In the genomic region with DNA sequence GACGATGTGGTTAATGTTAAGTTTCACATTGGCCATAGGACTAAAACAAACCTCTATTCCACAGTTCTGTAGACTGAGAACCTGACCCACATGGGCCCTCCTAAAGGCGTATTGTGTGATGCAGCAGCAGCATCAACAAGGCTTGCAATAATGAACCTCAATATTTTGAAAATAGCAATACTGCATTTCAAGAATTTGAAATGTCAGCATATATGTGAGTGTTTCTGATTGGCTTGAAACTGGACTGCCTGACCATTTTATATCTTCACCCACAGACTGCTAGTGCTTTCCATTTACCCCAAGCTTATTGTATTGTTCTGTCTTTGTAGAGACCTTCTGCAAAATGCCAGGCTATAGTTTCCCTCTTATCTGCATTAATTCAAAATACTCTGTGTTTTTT, we compare ENCODE assay signal across 34 cellular contexts.
"Had no signal": no experiment of that assay in that cellular context is flagged by ENCODE, and none has a peak within 500 bp of the region (broad histone marks: within the 10 kb centered on the region; RNA-seq: fewer than 3 reads in every experiment).

No MANE protein-coding gene starts in this region.

- H3K9me3 ChIP-seq: adrenal gland, ascending aorta, body of pancreas, breast epithelium had no signal

- FAIRE-seq: astrocyte, bronchial epithelial cell had no signal

- H3K36me3 ChIP-seq: adrenal gland, ascending aorta, brain microvascular endothelial cell, breast epithelium, cardiac muscle cell had no signal

- H3K27me3 ChIP-seq: adrenal gland, ascending aorta, body of pancreas, brain microvascular endothelial cell, breast epithelium had no signal

- ATAC-seq: activated naive CD4-positive, alpha-beta T cell treated with anti-CD3 and anti-CD28 coated beads, Interleukin-2, amount 50 U/mL, for 72 hours; activated naive CD8-positive, alpha-beta T cell treated with anti-CD3 and anti-CD28 coated beads, Interleukin-2, amount 50 U/mL, for 24 hours; activated T-cell treated with anti-CD3 and anti-CD28 coated beads, Interleukin-2, amount 50 U/mL, for 4 hours; activated T-cell treated with anti-CD3 and anti-CD28 coated beads, Interleukin-2, amount 50 U/mL, for 72 hours; activated T-helper 17 cell treated with anti-CD3 and anti-CD28 coated beads, Interleukin-2, amount 50 U/mL, for 72 hours; body of pancreas had no signal

- H3K4me3 ChIP-seq: adrenal gland, ascending aorta, body of pancreas, breast epithelium, cardiac muscle cell had no signal

- H3K4me1 ChIP-seq: ascending aorta, body of pancreas, breast epithelium had no signal

- DNase-seq: activated effector memory CD4-positive, alpha-beta T cell treated with anti-CD3 and anti-CD28 coated beads, Interleukin-2, amount 50 U/mL, for 16 hours; activated effector memory CD4-positive, alpha-beta T cell treated with Interleukin-2 at 50 U/mL for 16 hours; activated gamma-delta T cell; activated gamma-delta T cell treated with Interleukin-2 at 50 U/mL for 16 hours; activated naive CD4-positive, alpha-beta T cell; activated naive CD4-positive, alpha-beta T cell treated with anti-CD3 and anti-CD28 coated beads for 36 hours; activated naive CD4-positive, alpha-beta T cell treated with anti-CD3 and anti-CD28 coated beads, Interleukin-2, amount 10 ng/mL, durations not matched to agents 7 days and 5 days; activated naive CD4-positive, alpha-beta T cell treated with anti-CD3 and anti-CD28 coated beads, Interleukin-2, amount 50 U/mL, for 16 hours; activated naive CD4-positive, alpha-beta T cell treated with Interleukin-2 at 50 U/mL for 16 hours; activated naive CD8-positive, alpha-beta T cell treated with anti-CD3 and anti-CD28 coated beads for 36 hours; activated naive CD8-positive, alpha-beta T cell treated with anti-CD3 and anti-CD28 coated beads, Interleukin-2, amount 10 ng/mL, durations not matched to agents 7 days and 5 days; activated naive CD8-positive, alpha-beta T cell treated with anti-CD3 and anti-CD28 coated beads, Interleukin-2, amount 50 U/mL, for 24 hours; activated T-cell treated with anti-CD3 and anti-CD28 coated beads, Interleukin-2, amount 50 U/mL, for 1 hour; activated T-cell treated with anti-CD3 and anti-CD28 coated beads, Interleukin-2, amount 50 U/mL, for 24 hours; activated T-cell treated with anti-CD3 and anti-CD28 coated beads, Interleukin-2, amount 50 U/mL, for 4 hours; activated T-cell treated with anti-CD3 and anti-CD28 coated beads, Interleukin-2, amount 50 U/mL, for 48 hours; activated T-cell treated with anti-CD3 and anti-CD28 coated beads, Interleukin-2, amount 50 U/mL, for 72 hours; adrenal gland; amniotic stem cell; amygdala; anterior cingulate cortex; aorta; body of pancreas; brain microvascular endothelial cell; caudate nucleus; central memory CD4-positive, alpha-beta T cell; cerebellar nuclear complex had no signal

- H3K27ac ChIP-seq: adrenal gland, ascending aorta, body of pancreas, brain microvascular endothelial cell, breast epithelium, cardiac muscle cell had no signal
